1 cellular context compared by ENCODE assay signal in genomic region chr9:121424024-121424432, GRCh38.
TF ChIP-seq lines count a peak whose summit lies in the region.

No MANE protein-coding gene starts in this region.

TF ChIP-seq in HepG2, 621 proteins besides CTCF, POLR2A, EP300 and RAD21 (continued from another document and continues in another):
- TF ChIP-seq ZNF609 (CRISPR knock-in tag; IDR thresholded peaks at IDR 0.05; ENCODE audit: borderline replicate concordance), result peak; percentile 96
- TF ChIP-seq ZKSCAN5 (CRISPR knock-in tag; IDR thresholded peaks at IDR 0.05), result no peak
- TF ChIP-seq MEIS2 (CRISPR knock-in tag; IDR thresholded peaks at IDR 0.05), result peak; percentile 95
- TF ChIP-seq SMYD3 (CRISPR knock-in tag; IDR thresholded peaks at IDR 0.05), result 0 out of 2 replicates have a peak, but pooled peaks have one; percentile 42
- no peak for TF ChIP-seq TAF1 (CRISPR knock-in tag; IDR thresholded peaks at IDR 0.05)
- 0 out of 2 replicates have a peak, but pooled peaks have one; percentile 25 for TF ChIP-seq GATAD1 (CRISPR knock-in tag; IDR thresholded peaks at IDR 0.05)
- peak; percentile 96 for TF ChIP-seq SIX1 (CRISPR knock-in tag; IDR thresholded peaks at IDR 0.05; ENCODE audit: borderline replicate concordance)
- TF ChIP-seq HOXD1 (CRISPR knock-in tag; IDR thresholded peaks at IDR 0.05), result peak; percentile 60; the same call in 1 of the 2 replicates
- TF ChIP-seq NFKBIZ (CRISPR knock-in tag; IDR thresholded peaks at IDR 0.05), result 0 out of 2 replicates have a peak, but pooled peaks have one; percentile 25
- TF ChIP-seq IKZF4 (CRISPR knock-in tag; IDR thresholded peaks at IDR 0.05; ENCODE audit: borderline replicate concordance, low read depth, not compliant biosample characterization), result no peak
- TF ChIP-seq ZNF576 (CRISPR knock-in tag; IDR thresholded peaks at IDR 0.05), result no peak
- no peak for TF ChIP-seq ZNF670 (CRISPR knock-in tag; IDR thresholded peaks at IDR 0.05; ENCODE audit: borderline replicate concordance)
- peak; percentile 71; the same call in 1 of the 2 replicates for TF ChIP-seq ZNF431 (CRISPR knock-in tag; IDR thresholded peaks at IDR 0.05; ENCODE audit: borderline replicate concordance, low read depth)
- TF ChIP-seq NCOR1 (IDR thresholded peaks at IDR 0.05; ENCODE audit: borderline replicate concordance, low read length), result peak; percentile 67; the same call in 1 of the 2 replicates
- TF ChIP-seq HOXA3 (CRISPR knock-in tag; IDR thresholded peaks at IDR 0.05), result peak; percentile 64; the same call in 1 of the 2 replicates
- TF ChIP-seq ZNF878 (CRISPR knock-in tag; IDR thresholded peaks at IDR 0.05), result peak; percentile 67; the same call in 1 of the 2 replicates
- no peak for TF ChIP-seq NFE2 (CRISPR knock-in tag; IDR thresholded peaks at IDR 0.05)
- TF ChIP-seq ZNF503 (CRISPR knock-in tag; IDR thresholded peaks at IDR 0.05), result peak; percentile 89; the same call in 1 of the 2 replicates
- no peak for TF ChIP-seq ZBTB2 (CRISPR knock-in tag; IDR thresholded peaks at IDR 0.05; ENCODE audit: low read depth)
- TF ChIP-seq AGO2 (optimal IDR thresholded peaks at IDR 0.05; ENCODE audit: low read depth, low read length), result no peak
- no peak for TF ChIP-seq CBX1 (IDR thresholded peaks at IDR 0.05; ENCODE audit: low read depth)
- no peak for TF ChIP-seq SALL2 (CRISPR knock-in tag; IDR thresholded peaks at IDR 0.05)
- TF ChIP-seq SP5 (CRISPR knock-in tag; IDR thresholded peaks at IDR 0.05; ENCODE audit: borderline replicate concordance, low read depth), result peak; percentile 42; the same call in 1 of the 2 replicates
- TF ChIP-seq ZNF761 (CRISPR knock-in tag; conservative IDR thresholded peaks at IDR 0.05), result no peak
- TF ChIP-seq ZFP90 (CRISPR knock-in tag; IDR thresholded peaks at IDR 0.05; ENCODE audit: borderline replicate concordance), result no peak
- peak; percentile 90 for TF ChIP-seq TEAD3 (CRISPR knock-in tag; optimal IDR thresholded peaks at IDR 0.05; ENCODE audit: borderline replicate concordance)
- TF ChIP-seq ELF3 (CRISPR knock-in tag; IDR thresholded peaks at IDR 0.05), result peak; percentile 93
- TF ChIP-seq TCF12 (IDR thresholded peaks at IDR 0.05), result no peak
- peak; percentile 95; the same call in 1 of the 2 replicates for TF ChIP-seq TCF12 (CRISPR knock-in tag; IDR thresholded peaks at IDR 0.05)
- TF ChIP-seq NR2F2 (IDR thresholded peaks at IDR 0.05; ENCODE audit: borderline replicate concordance, low read depth), result peak; percentile 98
- no peak for TF ChIP-seq ZNF660 (CRISPR knock-in tag; IDR thresholded peaks at IDR 0.05; ENCODE audit: borderline replicate concordance, low read depth)
- TF ChIP-seq ARID5B (CRISPR knock-in tag; IDR thresholded peaks at IDR 0.05), result peak; percentile 98
- peak; percentile 74; the same call in 1 of the 2 replicates for TF ChIP-seq SALL1 (CRISPR knock-in tag; IDR thresholded peaks at IDR 0.05)
- 0 out of 2 replicates have a peak, but pooled peaks have one; percentile 46 for TF ChIP-seq ZNF614 (CRISPR knock-in tag; IDR thresholded peaks at IDR 0.05; ENCODE audit: borderline replicate concordance)
- peak; percentile 79 for TF ChIP-seq RERE (CRISPR knock-in tag; IDR thresholded peaks at IDR 0.05; ENCODE audit: low read depth)
- peak; percentile 92 for TF ChIP-seq FOXO1 (CRISPR knock-in tag; IDR thresholded peaks at IDR 0.05)
- peak; percentile 60; the same call in 1 of the 2 replicates for TF ChIP-seq ATF1 (CRISPR knock-in tag; IDR thresholded peaks at IDR 0.05)
- no peak for TF ChIP-seq PATZ1 (CRISPR knock-in tag; IDR thresholded peaks at IDR 0.05)
- peak; percentile 76; the same call in 1 of the 2 replicates for TF ChIP-seq ZNF747 (CRISPR knock-in tag; IDR thresholded peaks at IDR 0.05; ENCODE audit: borderline replicate concordance)
- TF ChIP-seq ZBTB26 (CRISPR knock-in tag; IDR thresholded peaks at IDR 0.05; ENCODE audit: borderline replicate concordance), result no peak
